ENCODE assay signal across 1 cellular context in genomic region chr1:71080782-71081696, GRCh38.
TF ChIP-seq lines count a peak whose summit lies in the region.

Gene ZRANB2, minus strand, starts transcription at chr1:71081035. Its CDS starts 40 bp downstream, at chr1:71080995.

TF ChIP-seq in HEK293, 187 proteins besides CTCF, POLR2A, EP300 and RAD21 (continued from another document and continues in another):
- TF ChIP-seq, protein P1, sequence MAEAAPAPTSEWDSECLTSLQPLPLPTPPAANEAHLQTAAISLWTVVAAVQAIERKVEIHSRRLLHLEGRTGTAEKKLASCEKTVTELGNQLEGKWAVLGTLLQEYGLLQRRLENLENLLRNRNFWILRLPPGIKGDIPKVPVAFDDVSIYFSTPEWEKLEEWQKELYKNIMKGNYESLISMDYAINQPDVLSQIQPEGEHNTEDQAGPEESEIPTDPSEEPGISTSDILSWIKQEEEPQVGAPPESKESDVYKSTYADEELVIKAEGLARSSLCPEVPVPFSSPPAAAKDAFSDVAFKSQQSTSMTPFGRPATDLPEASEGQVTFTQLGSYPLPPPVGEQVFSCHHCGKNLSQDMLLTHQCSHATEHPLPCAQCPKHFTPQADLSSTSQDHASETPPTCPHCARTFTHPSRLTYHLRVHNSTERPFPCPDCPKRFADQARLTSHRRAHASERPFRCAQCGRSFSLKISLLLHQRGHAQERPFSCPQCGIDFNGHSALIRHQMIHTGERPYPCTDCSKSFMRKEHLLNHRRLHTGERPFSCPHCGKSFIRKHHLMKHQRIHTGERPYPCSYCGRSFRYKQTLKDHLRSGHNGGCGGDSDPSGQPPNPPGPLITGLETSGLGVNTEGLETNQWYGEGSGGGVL (tag by site-specific recombination; IDR thresholded peaks at IDR 0.05) = no peak
- 0 out of 2 replicates have a peak, but pooled peaks have one; percentile 62 for TF ChIP-seq ZNF24 (tag by site-specific recombination; IDR thresholded peaks at IDR 0.05)
- peak; percentile 32; the same call in 1 of the 2 replicates for TF ChIP-seq ZFHX2 (tag by site-specific recombination; conservative IDR thresholded peaks at IDR 0.05)
- 0 out of 2 replicates have a peak, but pooled peaks have one; percentile 13 for TF ChIP-seq MZF1 (tag by site-specific recombination; IDR thresholded peaks at IDR 0.05; ENCODE audit: borderline replicate concordance)
- TF ChIP-seq ZNF513 (tag by site-specific recombination; IDR thresholded peaks at IDR 0.05) = no peak
- no peak for TF ChIP-seq ZNF266 (tag by site-specific recombination; IDR thresholded peaks at IDR 0.05; ENCODE audit: low read depth)
- TF ChIP-seq ZNF214 (tag by site-specific recombination; IDR thresholded peaks at IDR 0.05; ENCODE audit: borderline replicate concordance) = no peak
- peak; percentile 91 for TF ChIP-seq ZNF639 (tag by site-specific recombination; IDR thresholded peaks at IDR 0.05)
- TF ChIP-seq, protein P2, sequence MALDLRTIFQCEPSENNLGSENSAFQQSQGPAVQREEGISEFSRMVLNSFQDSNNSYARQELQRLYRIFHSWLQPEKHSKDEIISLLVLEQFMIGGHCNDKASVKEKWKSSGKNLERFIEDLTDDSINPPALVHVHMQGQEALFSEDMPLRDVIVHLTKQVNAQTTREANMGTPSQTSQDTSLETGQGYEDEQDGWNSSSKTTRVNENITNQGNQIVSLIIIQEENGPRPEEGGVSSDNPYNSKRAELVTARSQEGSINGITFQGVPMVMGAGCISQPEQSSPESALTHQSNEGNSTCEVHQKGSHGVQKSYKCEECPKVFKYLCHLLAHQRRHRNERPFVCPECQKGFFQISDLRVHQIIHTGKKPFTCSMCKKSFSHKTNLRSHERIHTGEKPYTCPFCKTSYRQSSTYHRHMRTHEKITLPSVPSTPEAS (tag by site-specific recombination; IDR thresholded peaks at IDR 0.05) = no peak
- TF ChIP-seq ZNF114 (tag by site-specific recombination; IDR thresholded peaks at IDR 0.05) = no peak
- no peak for TF ChIP-seq ZNF138 (tag by site-specific recombination; IDR thresholded peaks at IDR 0.05; ENCODE audit: borderline replicate concordance)
- peak; percentile 94 for TF ChIP-seq GLIS2 (tag by site-specific recombination; IDR thresholded peaks at IDR 0.05)
- peak; percentile 57; the same call in 1 of the 2 replicates for TF ChIP-seq ZNF660 (tag by site-specific recombination; IDR thresholded peaks at IDR 0.05)
- TF ChIP-seq SETDB1 (IDR thresholded peaks at IDR 0.05; ENCODE audit: insufficient read length, low read length) = peak; percentile 93
- peak; percentile 78 for TF ChIP-seq ZNF341 (tag by site-specific recombination; IDR thresholded peaks at IDR 0.05; ENCODE audit: low read depth)
- peak; percentile 72 for TF ChIP-seq ZNF394 (tag by site-specific recombination; IDR thresholded peaks at IDR 0.05; ENCODE audit: borderline replicate concordance)
- peak; percentile 31; the same call in 1 of the 2 replicates for TF ChIP-seq ZNF366 (tag by site-specific recombination; conservative IDR thresholded peaks at IDR 0.05)
- no peak for TF ChIP-seq PRDM1 (tag by site-specific recombination; IDR thresholded peaks at IDR 0.05)
- TF ChIP-seq ZNF629 (tag by site-specific recombination; IDR thresholded peaks at IDR 0.05) = peak; percentile 74
- TF ChIP-seq GFI1B (tag by site-specific recombination; IDR thresholded peaks at IDR 0.05) = no peak
- no peak for TF ChIP-seq ZBTB20 (tag by site-specific recombination; IDR thresholded peaks at IDR 0.05)
- TF ChIP-seq ZNF623 (tag by site-specific recombination; IDR thresholded peaks at IDR 0.05) = no peak
- TF ChIP-seq, protein P3, sequence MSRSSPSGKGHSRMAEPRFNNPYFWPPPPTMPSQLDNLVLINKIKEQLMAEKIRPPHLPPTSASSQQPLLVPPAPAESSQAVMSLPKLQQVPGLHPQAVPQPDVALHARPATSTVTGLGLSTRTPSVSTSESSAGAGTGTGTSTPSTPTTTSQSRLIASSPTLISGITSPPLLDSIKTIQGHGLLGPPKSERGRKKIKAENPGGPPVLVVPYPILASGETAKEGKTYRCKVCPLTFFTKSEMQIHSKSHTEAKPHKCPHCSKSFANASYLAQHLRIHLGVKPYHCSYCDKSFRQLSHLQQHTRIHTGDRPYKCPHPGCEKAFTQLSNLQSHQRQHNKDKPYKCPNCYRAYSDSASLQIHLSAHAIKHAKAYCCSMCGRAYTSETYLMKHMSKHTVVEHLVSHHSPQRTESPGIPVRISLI (tag by site-specific recombination; IDR thresholded peaks at IDR 0.05) = no peak
- TF ChIP-seq, protein P4, sequence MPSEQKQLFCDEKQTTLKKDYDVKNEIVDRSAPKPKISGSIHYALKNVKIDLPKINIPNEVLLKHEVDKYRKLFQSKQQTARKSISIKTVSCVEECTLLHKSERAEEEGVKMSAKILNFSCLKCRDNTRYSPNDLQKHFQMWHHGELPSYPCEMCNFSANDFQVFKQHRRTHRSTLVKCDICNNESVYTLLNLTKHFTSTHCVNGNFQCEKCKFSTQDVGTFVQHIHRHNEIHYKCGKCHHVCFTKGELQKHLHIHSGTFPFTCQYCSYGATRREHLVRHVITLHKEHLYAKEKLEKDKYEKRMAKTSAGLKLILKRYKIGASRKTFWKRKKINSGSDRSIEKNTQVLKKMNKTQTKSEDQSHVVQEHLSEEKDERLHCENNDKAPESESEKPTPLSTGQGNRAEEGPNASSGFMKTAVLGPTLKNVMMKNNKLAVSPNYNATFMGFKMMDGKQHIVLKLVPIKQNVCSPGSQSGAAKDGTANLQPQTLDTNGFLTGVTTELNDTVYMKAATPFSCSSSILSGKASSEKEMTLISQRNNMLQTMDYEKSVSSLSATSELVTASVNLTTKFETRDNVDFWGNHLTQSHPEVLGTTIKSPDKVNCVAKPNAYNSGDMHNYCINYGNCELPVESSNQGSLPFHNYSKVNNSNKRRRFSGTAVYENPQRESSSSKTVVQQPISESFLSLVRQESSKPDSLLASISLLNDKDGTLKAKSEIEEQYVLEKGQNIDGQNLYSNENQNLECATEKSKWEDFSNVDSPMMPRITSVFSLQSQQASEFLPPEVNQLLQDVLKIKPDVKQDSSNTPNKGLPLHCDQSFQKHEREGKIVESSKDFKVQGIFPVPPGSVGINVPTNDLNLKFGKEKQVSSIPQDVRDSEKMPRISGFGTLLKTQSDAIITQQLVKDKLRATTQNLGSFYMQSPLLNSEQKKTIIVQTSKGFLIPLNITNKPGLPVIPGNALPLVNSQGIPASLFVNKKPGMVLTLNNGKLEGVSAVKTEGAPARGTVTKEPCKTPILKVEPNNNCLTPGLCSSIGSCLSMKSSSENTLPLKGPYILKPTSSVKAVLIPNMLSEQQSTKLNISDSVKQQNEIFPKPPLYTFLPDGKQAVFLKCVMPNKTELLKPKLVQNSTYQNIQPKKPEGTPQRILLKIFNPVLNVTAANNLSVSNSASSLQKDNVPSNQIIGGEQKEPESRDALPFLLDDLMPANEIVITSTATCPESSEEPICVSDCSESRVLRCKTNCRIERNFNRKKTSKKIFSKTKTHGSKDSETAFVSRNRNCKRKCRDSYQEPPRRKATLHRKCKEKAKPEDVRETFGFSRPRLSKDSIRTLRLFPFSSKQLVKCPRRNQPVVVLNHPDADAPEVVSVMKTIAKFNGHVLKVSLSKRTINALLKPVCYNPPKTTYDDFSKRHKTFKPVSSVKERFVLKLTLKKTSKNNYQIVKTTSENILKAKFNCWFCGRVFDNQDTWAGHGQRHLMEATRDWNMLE (tag by site-specific recombination; conservative IDR thresholded peaks at IDR 0.05; ENCODE audit: low read depth) = peak; percentile 99
- peak; percentile 36; the same call in 1 of the 2 replicates for TF ChIP-seq KLF10 (tag by site-specific recombination; IDR thresholded peaks at IDR 0.05)
- TF ChIP-seq REST (tag by site-specific recombination; IDR thresholded peaks at IDR 0.05) = 0 out of 2 replicates have a peak, but pooled peaks have one; percentile 21
- no peak for TF ChIP-seq ZNF670 (tag by site-specific recombination; IDR thresholded peaks at IDR 0.05; ENCODE audit: low read depth)
- no peak for TF ChIP-seq ZNF354C (tag by site-specific recombination; IDR thresholded peaks at IDR 0.05; ENCODE audit: borderline replicate concordance, low read depth)
- TF ChIP-seq PRDM10 (tag by site-specific recombination; IDR thresholded peaks at IDR 0.05) = peak; percentile 54
- peak; percentile 48 for TF ChIP-seq ZBTB17 (tag by site-specific recombination; IDR thresholded peaks at IDR 0.05)
- TF ChIP-seq ZNF843 (tag by site-specific recombination; IDR thresholded peaks at IDR 0.05) = peak; percentile 25
- TF ChIP-seq EGR2 (tag by site-specific recombination; IDR thresholded peaks at IDR 0.05; ENCODE audit: low read depth) = 0 out of 2 replicates have a peak, but pooled peaks have one; percentile 25
- TF ChIP-seq, protein P5, sequence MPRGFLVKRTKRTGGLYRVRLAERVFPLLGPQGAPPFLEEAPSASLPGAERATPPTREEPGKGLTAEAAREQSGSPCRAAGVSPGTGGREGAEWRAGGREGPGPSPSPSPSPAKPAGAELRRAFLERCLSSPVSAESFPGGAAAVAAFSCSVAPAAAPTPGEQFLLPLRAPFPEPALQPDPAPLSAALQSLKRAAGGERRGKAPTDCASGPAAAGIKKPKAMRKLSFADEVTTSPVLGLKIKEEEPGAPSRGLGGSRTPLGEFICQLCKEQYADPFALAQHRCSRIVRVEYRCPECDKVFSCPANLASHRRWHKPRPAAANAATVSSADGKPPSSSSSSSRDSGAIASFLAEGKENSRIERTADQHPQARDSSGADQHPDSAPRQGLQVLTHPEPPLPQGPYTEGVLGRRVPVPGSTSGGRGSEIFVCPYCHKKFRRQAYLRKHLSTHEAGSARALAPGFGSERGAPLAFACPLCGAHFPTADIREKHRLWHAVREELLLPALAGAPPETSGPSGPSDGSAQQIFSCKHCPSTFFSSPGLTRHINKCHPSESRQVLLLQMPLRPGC (tag by site-specific recombination; IDR thresholded peaks at IDR 0.05) = peak; percentile 31; the same call in 1 of the 2 replicates
- TF ChIP-seq ZNF112 (tag by site-specific recombination; IDR thresholded peaks at IDR 0.05) = no peak
- peak; percentile 46; the same call in 1 of the 2 replicates for TF ChIP-seq ZBTB8A (tag by site-specific recombination; IDR thresholded peaks at IDR 0.05)
